In genomic region chr15:40358492-40359353, GRCh38 we compare ENCODE assay signal across 7 cellular contexts. TPM values are rescaled to one million over a fixed set of nuclear protein-coding genes. Genes with fewer than 3 reads are reported as not detected.
DNase-seq lines count a peak whose midpoint lies in the region; ATAC-seq, FAIRE-seq and TF ChIP-seq lines count a peak whose summit lies in the region.
"Had no signal": no experiment of that assay in that cellular context is flagged by ENCODE, and none has a peak within 500 bp of the region (broad histone marks: within the 10 kb centered on the region; RNA-seq: fewer than 3 reads in every experiment).

No MANE protein-coding gene starts in this region.

- no peaks in the 10 kb centered on the region for H3K9me3 ChIP-seq in Karpas-422 (ENCODE audit: low read length)

- DNase-seq in Karpas-422 = peak; percentile 78
- DNase-seq in bronchial epithelial cell (ENCODE audit: low read depth) = no peak
- DNase-seq in osteocyte (ENCODE audit: extremely low spot score, unreplicated experiment) = no peak
- DNase-seq in SW480 (ENCODE audit: low spot score) = no peak
- DNase-seq in Kasumi-1 (lab: John Stamatoyannopoulos, UW) = no peak

- H3K4me3 ChIP-seq in Karpas-422 (ENCODE audit: low read length) (peak overlapping the region; percentile 72), bronchial epithelial cell (ENCODE audit: low read depth, low read length) (peak overlapping the region; percentile 31)

- no peak overlapping the region for H3K27ac Mint-ChIP-seq in osteocyte (ENCODE audit: unreplicated experiment)

- no peak overlapping the region for H3K27ac ChIP-seq in Karpas-422 (ENCODE audit: low read length)

- peaks cover 15% of the 10 kb centered on the region for H3K4me1 ChIP-seq in Karpas-422 (ENCODE audit: low read length)

- peak overlapping the region; percentile 65 for H3K4me3 Mint-ChIP-seq in osteocyte (ENCODE audit: unreplicated experiment)

- no peak overlapping the region for H2AFZ ChIP-seq in Karpas-422 (ENCODE audit: low read length)

- H3K79me2 ChIP-seq in Karpas-422 (ENCODE audit: low read length) = no peaks in the 10 kb centered on the region

- H3K27me3 ChIP-seq in Karpas-422 (ENCODE audit: low read length) = no peaks in the 10 kb centered on the region
- H3K27me3 ChIP-seq in bronchial epithelial cell (ENCODE audit: control insufficient read depth, insufficient read depth, low read length) = peaks cover 1% of the 10 kb centered on the region

- peak; percentile 11 for ATAC-seq in GM18909 (IDR thresholded peaks at IDR 0.05; ENCODE audit: poor library complexity, unreplicated experiment)

- H3K9ac ChIP-seq in Karpas-422 (ENCODE audit: low read length) = peak overlapping the region; percentile 57

- no peaks in the 10 kb centered on the region; the same call in 1 of the 2 replicates for H4K20me1 ChIP-seq in Karpas-422 (ENCODE audit: insufficient read depth, low read depth, low read length)

- peaks cover 6% of the 10 kb centered on the region for H3K27me3 Mint-ChIP-seq in osteocyte (ENCODE audit: unreplicated experiment)

- no peaks in the 10 kb centered on the region for H3K9me2 ChIP-seq in Karpas-422 (replicated peaks; ENCODE audit: insufficient read depth, low read length)

- H3K4me1 Mint-ChIP-seq in osteocyte (ENCODE audit: unreplicated experiment) = peaks cover 29% of the 10 kb centered on the region

- H3K36me3 ChIP-seq in Karpas-422 (ENCODE audit: insufficient read depth, low read length) = no peaks in the 10 kb centered on the region
- H3K36me3 ChIP-seq in bronchial epithelial cell (ENCODE audit: control insufficient read depth, insufficient read depth, low read length) = no peaks in the 10 kb centered on the region

- H3K4me2 ChIP-seq in Karpas-422 (ENCODE audit: low read depth, low read length, poor library complexity, severe bottlenecking) = peak overlapping the region; percentile 79

- peak; percentile 60 for FAIRE-seq in bronchial epithelial cell (lab: Jason Lieb, UNC)
- FAIRE-seq: endometrium had no signal

- no peaks in the 10 kb centered on the region for H3K9me3 Mint-ChIP-seq in osteocyte (ENCODE audit: unreplicated experiment)

- TF ChIP-seq CTCF in bronchial epithelial cell (IDR thresholded peaks at IDR 0.05; ENCODE audit: insufficient read depth, low read length, severe bottlenecking) = no peak
- no peak for TF ChIP-seq CTCF in osteocyte (IDR thresholded peaks at IDR 0.05)

- H3K36me3 Mint-ChIP-seq in osteocyte (ENCODE audit: unreplicated experiment) = no peaks in the 10 kb centered on the region

RNA-seq across cellular contexts. Expression of gene DISP2, which starts 0.7 kb away (rescaled TPM):
- total RNA-seq in Karpas-422 (2014; rRNA removed; shearing (Covaris generic); ENCODE audit: low replicate concordance) = 0.07 and 2.6 TPM in 2 replicates
- total RNA-seq in bronchial epithelial cell (under 0.01 TPM in 1 of 2 replicates, not detected in the other), osteocyte (1.4 and 1.5 TPM in 2 replicates)

RNA-seq across cellular contexts. Expression of gene PHGR1, which starts 7.9 kb away (rescaled TPM):
- not detected in 2 replicates for total RNA-seq in Karpas-422 (2014; rRNA removed; shearing (Covaris generic); ENCODE audit: low replicate concordance)
- total RNA-seq in bronchial epithelial cell (not detected in 2 replicates), osteocyte (not detected in 2 replicates)

RNA-seq across cellular contexts. Expression of gene CCDC9B, which starts 18.0 kb away (rescaled TPM):
- 1.2 and 3.1 TPM in 2 replicates for total RNA-seq in Karpas-422 (2014; rRNA removed; shearing (Covaris generic); ENCODE audit: low replicate concordance)
- total RNA-seq in bronchial epithelial cell = 12.1 and 17.3 TPM in 2 replicates
- total RNA-seq in osteocyte = 18.0 and 21.6 TPM in 2 replicates

RNA-seq across cellular contexts. Expression of gene KNSTRN, which starts 23.8 kb away (rescaled TPM):
- 34.5 and 43.1 TPM in 2 replicates for total RNA-seq in Karpas-422 (2014; rRNA removed; shearing (Covaris generic); ENCODE audit: low replicate concordance)
- 35.6 and 56.9 TPM in 2 replicates for total RNA-seq in bronchial epithelial cell
- total RNA-seq in osteocyte = 25.1 and 27.3 TPM in 2 replicates

RNA-seq across cellular contexts. Expression of gene INAFM2, which starts 35.2 kb away (rescaled TPM):
- total RNA-seq in Karpas-422 (2014; rRNA removed; shearing (Covaris generic); ENCODE audit: low replicate concordance) = 5.8 and 9.2 TPM in 2 replicates
- 6.3 and 6.8 TPM in 2 replicates for total RNA-seq in bronchial epithelial cell
- 69.0 and 70.3 TPM in 2 replicates for total RNA-seq in osteocyte
